ENCODE assay signal across 29 cellular contexts in genomic region chr11:1913271-1914060, GRCh38. TPM values are rescaled to one million over a fixed set of nuclear protein-coding genes. Genes with fewer than 3 reads are reported as not detected.
"Had no signal": no experiment of that assay in that cellular context is flagged by ENCODE, and none has a peak within 500 bp of the region (broad histone marks: within the 10 kb centered on the region; RNA-seq: fewer than 3 reads in every experiment).

No MANE protein-coding gene starts in this region.

- H3K27ac Mint-ChIP-seq: activated naive CD4-positive, alpha-beta T cell treated with anti-CD3 and anti-CD28 coated beads, Interleukin-2, amount 10 ng/mL, durations not matched to agents 7 days and 5 days; progenitor cell of endocrine pancreas; WTC11 had no signal

- H3K36me3 Mint-ChIP-seq: activated naive CD4-positive, alpha-beta T cell treated with anti-CD3 and anti-CD28 coated beads, Interleukin-2, amount 10 ng/mL, durations not matched to agents 7 days and 5 days; WTC11 had no signal

- H3K4me3 ChIP-seq: body of pancreas, lower lobe of right lung, mucosa of descending colon, sigmoid colon, spleen, thoracic aorta, upper lobe of left lung had no signal

- H3K4me1 ChIP-seq: body of pancreas, lower lobe of right lung, sigmoid colon had no signal

- FAIRE-seq: endothelial cell of umbilical vein, frontal cortex had no signal

- H3K9me3 Mint-ChIP-seq: effector memory CD8-positive, alpha-beta T cell; T-helper 1 cell treated with Interleukin-12 subunit alpha and Interleukin-12 subunit beta and Interleukin-4 antibody, amounts not matched to agents 30 μg/mL and 1 μg/mL, for 36 hours had no signal

- DNase-seq: activated CD4-positive, alpha-beta T cell treated with anti-CD3 and anti-CD28 coated beads, Interleukin-2, amount 50 U/mL, for 48 hours; activated effector memory CD4-positive, alpha-beta T cell treated with Interleukin-2 at 50 U/mL for 16 hours; activated naive CD4-positive, alpha-beta T cell treated with anti-CD3 and anti-CD28 coated beads, Interleukin-2, amount 10 ng/mL, durations not matched to agents 7 days and 5 days; activated T-cell treated with anti-CD3 and anti-CD28 coated beads, Interleukin-2, amount 50 U/mL, for 48 hours; anterior cingulate cortex; body of pancreas; effector memory CD8-positive, alpha-beta T cell; islet precursor cell; left cardiac atrium; lower lobe of right lung; mesendoderm; mucosa of descending colon; retina; sigmoid colon; spleen; stimulated activated CD4-positive, alpha-beta T cell treated with anti-CD3 and anti-CD28 coated beads, Interleukin-4, amount 100 ng/mL, for 1 hour; stimulated activated naive CD4-positive, alpha-beta T cell treated with Interleukin-2 at 50 U/mL for 16 hours; T1000 had no signal

- H3K27me3 ChIP-seq: body of pancreas, spleen, upper lobe of left lung had no signal

- H3K9me3 ChIP-seq: body of pancreas, lower lobe of right lung, mucosa of descending colon, sigmoid colon, spleen, thoracic aorta, upper lobe of left lung had no signal

- H3K4me3 Mint-ChIP-seq: activated naive CD4-positive, alpha-beta T cell treated with anti-CD3 and anti-CD28 coated beads, Interleukin-2, amount 10 ng/mL, durations not matched to agents 7 days and 5 days; effector memory CD8-positive, alpha-beta T cell; T-helper 1 cell treated with Interleukin-12 subunit alpha and Interleukin-12 subunit beta and Interleukin-4 antibody, amounts not matched to agents 30 μg/mL and 1 μg/mL, for 36 hours; WTC11 had no signal

- H3K27ac ChIP-seq: body of pancreas, lower lobe of right lung, spleen, thoracic aorta, upper lobe of left lung had no signal

- H3K36me3 ChIP-seq: lower lobe of right lung, sigmoid colon, spleen, thoracic aorta, upper lobe of left lung had no signal

- ATAC-seq: body of pancreas; effector memory CD8-positive, alpha-beta T cell; esophagus mucosa; left cardiac atrium; lower lobe of right lung; mucosa of descending colon; WTC11 had no signal

RNA-seq across cellular contexts. Expression of gene TNNT3, which starts 6.0 kb away (rescaled TPM):
- total RNA-seq: dermis microvascular lymphatic vessel endothelial cell, endothelial cell of umbilical vein, frontal cortex, progenitor cell of endocrine pancreas, WTC11 had no signal
- polyA plus RNA-seq: endothelial cell of umbilical vein, neural cell had no signal

RNA-seq across cellular contexts. Expression of gene PRR33, which starts 21.8 kb away (rescaled TPM):
- total RNA-seq: body of pancreas, dermis microvascular lymphatic vessel endothelial cell, endothelial cell of umbilical vein, esophagus mucosa, frontal cortex, lower lobe of right lung, mucosa of descending colon, omental fat pad, progenitor cell of endocrine pancreas, sigmoid colon, spleen, upper lobe of left lung, WTC11 had no signal
- polyA plus RNA-seq: endothelial cell of umbilical vein, neural cell had no signal
